In genomic region chr3:111244760-111245159, GRCh38 we compare ENCODE assay signal across 13 cellular contexts.
"Had no signal": no experiment of that assay in that cellular context is flagged by ENCODE, and none has a peak within 500 bp of the region (broad histone marks: within the 10 kb centered on the region; RNA-seq: fewer than 3 reads in every experiment).

No MANE protein-coding gene starts in this region.

- H3K27ac ChIP-seq: foreskin keratinocyte, prostate gland, testis had no signal

- DNase-seq: activated CD4-positive, alpha-beta T cell treated with anti-CD3 and anti-CD28 coated beads, Interleukin-2, amount 50 U/mL, for 1 hour; activated CD8-positive, alpha-beta memory T cell treated with anti-CD3 and anti-CD28 coated beads for 24 hours; activated naive CD4-positive, alpha-beta T cell; activated naive CD8-positive, alpha-beta T cell treated with anti-CD3 and anti-CD28 coated beads, Interleukin-2, amount 10 ng/mL, durations not matched to agents 7 days and 5 days; anterior cingulate cortex; endodermal cell; foreskin keratinocyte; glutamatergic neuron; hypothalamus; left ventricle myocardium superior; right cardiac atrium; testis had no signal

- H3K27me3 ChIP-seq: foreskin keratinocyte, testis had no signal

- H3K4me3 ChIP-seq: prostate gland, testis had no signal

- ATAC-seq: foreskin keratinocyte, left ventricle myocardium superior, right cardiac atrium had no signal

- H3K4me1 ChIP-seq: foreskin keratinocyte, prostate gland, testis had no signal

- H3K36me3 ChIP-seq: prostate gland had no signal

- H3K9me3 ChIP-seq: prostate gland, testis had no signal
